ENCODE assay signal across 11 cellular contexts in genomic region chr20:62935968-62936585, GRCh38. TPM values are rescaled to one million over a fixed set of nuclear protein-coding genes. Genes with fewer than 3 reads are reported as not detected.
A peak's percentile ranks its signal among the peaks of the same experiment; 100 is the strongest.
DNase-seq lines count a peak whose midpoint lies in the region; ATAC-seq and TF ChIP-seq lines count a peak whose summit lies in the region.
"Had no signal": no experiment of that assay in that cellular context is flagged by ENCODE, and none has a peak within 500 bp of the region (broad histone marks: within the 10 kb centered on the region; RNA-seq: fewer than 3 reads in every experiment).

No MANE protein-coding gene starts in this region.

- H3K9ac ChIP-seq in SK-N-SH, result no peak overlapping the region; the same call in 1 of the 2 replicates
- peak overlapping the region; percentile 45 for H3K9ac ChIP-seq in SK-N-MC (ENCODE audit: insufficient read length)

- CTCF ChIA-PET in SK-N-SH (lab: Yijun Ruan, JAX), result interaction anchor here (0.8 to 5.7 kb wide), 8 partner anchors 10 to 36 kb away, joined by 3 to 50 read pairs (median 8); partner anchors contain the start of gene DIDO1

- ATAC-seq in SK-N-SH treated with all-trans-retinoic acid at 6 μM for 48 hours, result no peak
- ATAC-seq in HG03139 (IDR thresholded peaks at IDR 0.05; ENCODE audit: unreplicated experiment), result no peak
- ATAC-seq: left ventricle myocardium superior had no signal

- peaks cover 12% of the 10 kb centered on the region for H3F3A ChIP-seq in SK-N-SH (replicated peaks; ENCODE audit: insufficient read depth)

- peak overlapping the region in 1 of 2 experiments; percentile 89; a peak in 1 of 4 replicates for H3K27ac ChIP-seq in SK-N-SH (ENCODE audit: low read depth in 2 of 2, low read length in 1 of 2)
- H3K27ac ChIP-seq in SK-N-MC, result no peak overlapping the region
- peak overlapping the region; percentile 95 for H3K27ac ChIP-seq in hepatocyte
- H3K27ac ChIP-seq in spleen, result no peak overlapping the region

- DNase-seq in SK-N-SH (no peak), SK-N-MC (ENCODE audit: low read depth, low spot score) (no peak), hepatocyte (ENCODE audit: low spot score) (no peak), spleen (peak; percentile 69), dermis blood vessel endothelial cell (no peak), NCI-H1930 (lab: John Stamatoyannopoulos, UW) (no peak)
- DNase-seq: 8988T, left ventricle myocardium superior had no signal

- H3K9me3 ChIP-seq in SK-N-SH, result no peaks in the 10 kb centered on the region
- H3K9me3 ChIP-seq in SK-N-MC (ENCODE audit: low read depth, low read length), result no peaks in the 10 kb centered on the region
- no peaks in the 10 kb centered on the region for H3K9me3 ChIP-seq in hepatocyte (ENCODE audit: low read depth)
- H3K9me3 ChIP-seq in spleen, result no peaks in the 10 kb centered on the region

- H4K20me1 ChIP-seq in SK-N-SH (ENCODE audit: insufficient read depth) (peaks cover 69% of the 10 kb centered on the region), hepatocyte (ENCODE audit: insufficient read depth, poor library complexity, severe bottlenecking) (peaks cover 45% of the 10 kb centered on the region)

- H3K79me2 ChIP-seq in SK-N-SH (ENCODE audit: insufficient read depth) (peaks cover 95% of the 10 kb centered on the region), hepatocyte (peaks cover 91% of the 10 kb centered on the region)

- WGBS in SK-N-SH (ENCODE audit: low lambda C conversion rate), result 90% methylated on average over 17 of the region's 22 CpGs
- 79% methylated on average over 22 of the region's 22 CpGs for WGBS in hepatocyte (ENCODE audit: low lambda C conversion rate, missing lambda C conversion rate)
- WGBS in spleen, 5 donors, result 87 to 92% (median 91%) methylated on average over 22 of the region's 22 CpGs

- H3K4me1 ChIP-seq in SK-N-SH (ENCODE audit: control insufficient read depth in 1 of 2, insufficient read depth in 2 of 2, low read depth in 1 of 2, low read length in 1 of 2) (peaks cover 11 to 21% of the 10 kb centered on the region in 2 experiments), hepatocyte (ENCODE audit: insufficient read depth) (peaks cover 20% of the 10 kb centered on the region), spleen (peaks cover 31 to 90% (median 72%) of the 10 kb centered on the region in 6 donors)

- H3K36me3 ChIP-seq in SK-N-SH (replicated peaks in 1 of 2; ENCODE audit: control insufficient read depth in 1 of 2, insufficient read depth in 2 of 2, low read length in 1 of 2) (peaks cover 13 to 19% of the 10 kb centered on the region in 2 experiments), SK-N-MC (ENCODE audit: insufficient read depth, low read length) (peaks cover 37% of the 10 kb centered on the region), hepatocyte (replicated peaks; ENCODE audit: insufficient read depth, low read depth) (no peaks in the 10 kb centered on the region), spleen (peaks cover 0 to 43% (median 9%) of the 10 kb centered on the region in 6 donors)

- no peak for TF ChIP-seq CTCF in SK-N-SH (IDR thresholded peaks at IDR 0.05)
- TF ChIP-seq CTCF in hepatocyte (IDR thresholded peaks at IDR 0.05; ENCODE audit: poor library complexity), result no peak
- TF ChIP-seq CTCF in spleen (IDR thresholded peaks at IDR 0.05 in 8 of 11, conservative IDR thresholded peaks at IDR 0.05 in 3 of 11), result no peak

- no peak for TF ChIP-seq RAD21 in SK-N-SH (IDR thresholded peaks at IDR 0.05; ENCODE audit: low read length)

- H3K4me3 ChIP-seq in SK-N-SH (ENCODE audit: low read depth in 2 of 2, low read length in 1 of 2), result peak overlapping the region; percentile 84 to 86; a peak in 3 of 4 replicates
- peak overlapping the region; percentile 85 for H3K4me3 ChIP-seq in SK-N-MC
- H3K4me3 ChIP-seq in hepatocyte, result peak overlapping the region; percentile 59
- peak overlapping the region in 7 of 8 donors; percentile 75 to 98 (median 97) for H3K4me3 ChIP-seq in spleen

- H3K27me3 ChIP-seq in SK-N-SH (ENCODE audit: insufficient read depth) (no peaks in the 10 kb centered on the region), hepatocyte (no peaks in the 10 kb centered on the region), spleen (replicated peaks in 1 of 7) (no peaks in the 10 kb centered on the region)

- intact Hi-C loops in spleen (cut with DNase I; ENCODE audit: low total_unique reads), result no loop called here

- TF ChIP-seq EP300 in SK-N-SH (IDR thresholded peaks at IDR 0.05; ENCODE audit: borderline replicate concordance in 1 of 2, low read depth in 1 of 2, low read length in 1 of 2), result no peak

- H3K9me2 ChIP-seq in SK-N-SH, result no peaks in the 10 kb centered on the region
- H3K9me2 ChIP-seq in hepatocyte (replicated peaks; ENCODE audit: insufficient read depth), result no peaks in the 10 kb centered on the region

- peak overlapping the region; percentile 70 for H3K4me2 ChIP-seq in SK-N-SH
- H3K4me2 ChIP-seq in hepatocyte, result peak overlapping the region; percentile 81

- POLR2A ChIA-PET in SK-N-SH (lab: Yijun Ruan, JAX), result interaction anchor here (1.9 kb wide), 1 partner anchor 8 kb away, joined by 8 read pairs; no protein-coding TSS in a partner anchor

- TF ChIP-seq POLR2A in spleen (IDR thresholded peaks at IDR 0.05), result no peak

- H2AFZ ChIP-seq in SK-N-SH (ENCODE audit: low read depth) (no peak overlapping the region; the same call in 1 of the 2 replicates), hepatocyte (no peak overlapping the region)

TF ChIP-seq in SK-N-SH, 30 proteins besides CTCF, POLR2A, EP300 and RAD21 (continues in another document):
- TF ChIP-seq IRF3 (IDR thresholded peaks at IDR 0.05; ENCODE audit: low read depth, low read length) (no peak), MXI1 (IDR thresholded peaks at IDR 0.05; ENCODE audit: low read depth, low read length) (no peak), USF2 (IDR thresholded peaks at IDR 0.05; ENCODE audit: borderline replicate concordance, low read depth, low read length) (no peak)

TF ChIP-seq in SK-N-SH treated with all-trans-retinoic acid at 6 μM for 48 hours, 23 proteins besides CTCF, POLR2A, EP300 and RAD21:
- TF ChIP-seq ZFP30 (CRISPR knock-in tag; IDR thresholded peaks at IDR 0.05) (no peak), ARNTL (CRISPR knock-in tag; IDR thresholded peaks at IDR 0.05; ENCODE audit: borderline replicate concordance, low read depth) (no peak), CSDC2 (CRISPR knock-in tag; IDR thresholded peaks at IDR 0.05) (no peak), ZFP3 (CRISPR knock-in tag; IDR thresholded peaks at IDR 0.05) (no peak), ESRRG (CRISPR knock-in tag; IDR thresholded peaks at IDR 0.05) (no peak), RARB (CRISPR knock-in tag; IDR thresholded peaks at IDR 0.05) (no peak)
- TF ChIP-seq, protein P1, sequence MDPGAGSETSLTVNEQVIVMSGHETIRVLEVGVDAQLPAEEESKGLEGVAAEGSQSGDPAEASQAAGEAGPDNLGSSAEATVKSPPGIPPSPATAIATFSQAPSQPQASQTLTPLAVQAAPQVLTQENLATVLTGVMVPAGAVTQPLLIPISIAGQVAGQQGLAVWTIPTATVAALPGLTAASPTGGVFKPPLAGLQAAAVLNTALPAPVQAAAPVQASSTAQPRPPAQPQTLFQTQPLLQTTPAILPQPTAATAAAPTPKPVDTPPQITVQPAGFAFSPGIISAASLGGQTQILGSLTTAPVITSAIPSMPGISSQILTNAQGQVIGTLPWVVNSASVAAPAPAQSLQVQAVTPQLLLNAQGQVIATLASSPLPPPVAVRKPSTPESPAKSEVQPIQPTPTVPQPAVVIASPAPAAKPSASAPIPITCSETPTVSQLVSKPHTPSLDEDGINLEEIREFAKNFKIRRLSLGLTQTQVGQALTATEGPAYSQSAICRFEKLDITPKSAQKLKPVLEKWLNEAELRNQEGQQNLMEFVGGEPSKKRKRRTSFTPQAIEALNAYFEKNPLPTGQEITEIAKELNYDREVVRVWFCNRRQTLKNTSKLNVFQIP (CRISPR knock-in tag; IDR thresholded peaks at IDR 0.05; ENCODE audit: borderline replicate concordance, low read depth), result no peak
TF ChIP-seq in SK-N-SH treated with all-trans-retinoic acid at 6 μM for 48 hours: peak in this region for 0.

RNA-seq across cellular contexts. Expression of gene GID8, which starts 1.9 kb away (rescaled TPM):
- polyA plus RNA-seq in SK-N-SH (2012; rRNA removed) (18.1 and 18.7 TPM in 2 replicates), hepatocyte (16.5 and 17.9 TPM in 2 replicates), spleen (10 to 100 TPM in 2 of 3 donors, 1 to 10 TPM in 1; 9.7 to 12.9 (median 12.0) TPM)
- polyA plus RNA-seq in SK-N-SH (2012; cell fraction: cytosol; rRNA removed), result 18.8 and 19.9 TPM in 2 replicates
- 13.2 and 15.2 TPM in 2 replicates for polyA plus RNA-seq in SK-N-SH (2012; cell fraction: nucleus; rRNA removed)
- total RNA-seq in hepatocyte (35.4 and 35.5 TPM in 2 replicates), spleen (10 to 100 TPM; 26.5 to 33.3 (median 29.6) TPM), dermis blood vessel endothelial cell (43.4 and 43.7 TPM in 2 replicates)

RNA-seq across cellular contexts. Expression of gene DIDO1, which starts 9.8 kb away (rescaled TPM):
- polyA plus RNA-seq in SK-N-SH (2012; rRNA removed) (14.7 and 15.6 TPM in 2 replicates), hepatocyte (23.7 and 26.5 TPM in 2 replicates), spleen (10 to 100 TPM; 17.4 to 23.2 (median 17.8) TPM)
- 9.5 and 11.1 TPM in 2 replicates for polyA plus RNA-seq in SK-N-SH (2012; cell fraction: cytosol; rRNA removed)
- 59.9 and 69.2 TPM in 2 replicates for polyA plus RNA-seq in SK-N-SH (2012; cell fraction: nucleus; rRNA removed)
- total RNA-seq in hepatocyte (31.5 and 31.6 TPM in 2 replicates), spleen (10 to 100 TPM; 61.2 to 79.6 (median 76.0) TPM), dermis blood vessel endothelial cell (47.5 and 56.2 TPM in 2 replicates)

RNA-seq across cellular contexts. Expression of gene SLC17A9, which starts 16.4 kb away (rescaled TPM):
- polyA plus RNA-seq in SK-N-SH (2012; rRNA removed) (not detected in 2 replicates), hepatocyte (83.9 and 113 TPM in 2 replicates), spleen (10 to 100 TPM; 34.4 to 95.3 (median 41.5) TPM)
- polyA plus RNA-seq in SK-N-SH (2012; cell fraction: cytosol; rRNA removed), result 0.01 TPM in 1 of 2 replicates, not detected in the other
- polyA plus RNA-seq in SK-N-SH (2012; cell fraction: nucleus; rRNA removed), result 0.19 and 0.23 TPM in 2 replicates
- total RNA-seq in hepatocyte (17.3 and 26.9 TPM in 2 replicates), spleen (10 to 100 TPM; 18.8 to 41.9 (median 31.4) TPM), dermis blood vessel endothelial cell (9.0 and 11.8 TPM in 2 replicates)
- total RNA-seq: SK-MEL-5 had no signal
